In the genomic region with DNA sequence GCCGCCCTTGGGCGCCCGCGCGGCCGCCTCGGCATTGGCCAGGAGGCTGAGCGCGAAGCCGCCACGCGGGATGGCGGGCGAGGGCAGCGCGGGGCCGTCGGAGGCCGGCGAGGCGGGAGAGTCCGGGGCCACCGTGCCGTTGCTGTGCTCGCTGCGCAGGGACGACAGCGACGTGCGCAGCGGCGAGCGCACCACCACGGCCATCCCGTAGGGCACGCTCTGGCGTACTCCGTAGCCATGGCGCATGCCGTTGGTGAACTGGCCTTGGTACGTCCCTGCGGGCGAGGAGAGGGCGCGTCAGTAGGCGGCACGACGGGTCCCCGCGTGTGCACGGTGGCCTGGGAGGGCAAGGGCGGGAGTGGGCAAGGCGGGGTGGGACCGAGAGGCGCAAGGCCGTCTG, we compare ENCODE assay signal across 1 cellular context.
TF ChIP-seq lines count a peak whose summit lies in the region.

No MANE protein-coding gene starts in this region.

TF ChIP-seq in HepG2, 621 proteins besides CTCF, POLR2A, EP300 and RAD21:
- TF ChIP-seq, protein P1, sequence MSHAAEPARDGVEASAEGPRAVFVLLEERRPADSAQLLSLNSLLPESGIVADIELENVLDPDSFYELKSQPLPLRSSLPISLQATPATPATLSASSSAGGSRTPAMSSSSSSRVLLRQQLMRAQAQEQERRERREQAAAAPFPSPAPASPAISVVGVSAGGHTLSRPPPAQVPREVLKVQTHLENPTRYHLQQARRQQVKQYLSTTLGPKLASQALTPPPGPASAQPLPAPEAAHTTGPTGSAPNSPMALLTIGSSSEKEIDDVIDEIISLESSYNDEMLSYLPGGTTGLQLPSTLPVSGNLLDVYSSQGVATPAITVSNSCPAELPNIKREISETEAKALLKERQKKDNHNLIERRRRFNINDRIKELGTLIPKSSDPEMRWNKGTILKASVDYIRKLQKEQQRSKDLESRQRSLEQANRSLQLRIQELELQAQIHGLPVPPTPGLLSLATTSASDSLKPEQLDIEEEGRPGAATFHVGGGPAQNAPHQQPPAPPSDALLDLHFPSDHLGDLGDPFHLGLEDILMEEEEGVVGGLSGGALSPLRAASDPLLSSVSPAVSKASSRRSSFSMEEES (CRISPR knock-in tag; IDR thresholded peaks at IDR 0.05) = no peak
- peak; percentile 26; the same call in 1 of the 2 replicates for TF ChIP-seq HES4 (CRISPR knock-in tag; IDR thresholded peaks at IDR 0.05; ENCODE audit: borderline replicate concordance)
- TF ChIP-seq FOXP4 (CRISPR knock-in tag; IDR thresholded peaks at IDR 0.05) = no peak
